Comparison of ENCODE assay signal across 8 cellular contexts in genomic region chr3:157134620-157135191, GRCh38.
DNase-seq lines count a peak whose midpoint lies in the region; ATAC-seq and TF ChIP-seq lines count a peak whose summit lies in the region.
"Had no signal": no experiment of that assay in that cellular context is flagged by ENCODE, and none has a peak within 500 bp of the region (broad histone marks: within the 10 kb centered on the region; RNA-seq: fewer than 3 reads in every experiment).

No MANE protein-coding gene starts in this region.

- in situ Hi-C loops in astrocyte of the spinal cord (cut with HindIII; ENCODE audit: low sequenced_read_pairs): no loop called here

- TF ChIP-seq CTCF in astrocyte of the spinal cord (IDR thresholded peaks at IDR 0.05; ENCODE audit: low read depth, low read length): no peak

- peak; percentile 65 for ATAC-seq in GM19438 (IDR thresholded peaks at IDR 0.05; ENCODE audit: low read depth, unreplicated experiment)
- peak; percentile 59 for ATAC-seq in HG03135 (IDR thresholded peaks at IDR 0.05; ENCODE audit: unreplicated experiment)
- ATAC-seq in stimulated activated naive CD8-positive, alpha-beta T cell treated with anti-CD3 and anti-CD28 coated beads, Interleukin-15, Interleukin-2, amounts not matched to agents 100 U/mL and 50 U/mL, for 24 hours: peak; percentile 56

- H3K4me3 ChIP-seq in astrocyte of the spinal cord (ENCODE audit: low read depth, low read length): no peak overlapping the region

- DNase-seq in astrocyte of the spinal cord (ENCODE audit: low read depth, low spot score): peak; percentile 60
- DNase-seq in stimulated activated naive CD8-positive, alpha-beta T cell treated with anti-CD3 and anti-CD28 coated beads, Interleukin-15, Interleukin-2, amounts not matched to agents 100 U/mL and 50 U/mL, for 24 hours: no peak
- DNase-seq in NOMO-1 treated with DMSO at 0.1 percent for 48 hours (lab: John Stamatoyannopoulos, UW; ENCODE audit: unreplicated experiment): no peak
- no peak for DNase-seq in stimulated activated CD4-positive, alpha-beta T cell treated with anti-CD3 and anti-CD28 coated beads, Interleukin-2, amount 100 ng/mL, for 48 hours
- DNase-seq in activated effector memory CD4-positive, alpha-beta T cell treated with Interleukin-2 at 50 U/mL for 16 hours: no peak
- DNase-seq: immature natural killer cell had no signal
